In genomic region chr21:26170471-26171309, GRCh38 we compare ENCODE assay signal across 8 cellular contexts. TPM values are rescaled to one million over a fixed set of nuclear protein-coding genes. Genes with fewer than 3 reads are reported as not detected.
DNase-seq lines count a peak whose midpoint lies in the region; ATAC-seq lines count a peak whose summit lies in the region.

Gene APP, minus strand, starts transcription at chr21:26170770. Its CDS starts 150 bp downstream, at chr21:26170620.

- H3K4me1 Mint-ChIP-seq in memory B cell = peaks cover 9% of the 10 kb centered on the region

- peak within 1 kb of the TSS; percentile 70 for H3K27ac Mint-ChIP-seq in memory B cell

- POLR2A ChIA-PET in activated CD8-positive, alpha-beta memory T cell treated with anti-CD3 and anti-CD28 coated beads for 36 hours (lab: Charles Lee) = no interaction called here

- H3K36me3 ChIP-seq in effector memory CD4-positive, alpha-beta T cell (ENCODE audit: control insufficient read depth, insufficient read depth, low read length) = no peaks in the 10 kb centered on the region

- H3K27ac ChIP-seq in effector memory CD4-positive, alpha-beta T cell (ENCODE audit: insufficient read depth, low read length, poor library complexity, severe bottlenecking) = peak within 1 kb of the TSS; percentile 40

- ATAC-seq in GM19035 (IDR thresholded peaks at IDR 0.05; ENCODE audit: unreplicated experiment) (peak; percentile 83), HG03342 (IDR thresholded peaks at IDR 0.05; ENCODE audit: unreplicated experiment) (peak; percentile 76), memory B cell (ENCODE audit: low read depth) (peak; percentile 79)

- peak within 1 kb of the TSS; percentile 94 for H3K4me3 Mint-ChIP-seq in memory B cell

- H3K9me3 Mint-ChIP-seq in memory B cell = no peaks in the 10 kb centered on the region

- H3K9me3 ChIP-seq in effector memory CD4-positive, alpha-beta T cell (ENCODE audit: control insufficient read depth, low read length) = no peaks in the 10 kb centered on the region

- no peaks in the 10 kb centered on the region for H3K27me3 ChIP-seq in effector memory CD4-positive, alpha-beta T cell (replicated peaks; ENCODE audit: control insufficient read depth, insufficient read depth, low read length, poor library complexity, severe bottlenecking)

- no peaks in the 10 kb centered on the region for H3K36me3 Mint-ChIP-seq in memory B cell

- no peaks in the 10 kb centered on the region for H3K4me1 ChIP-seq in effector memory CD4-positive, alpha-beta T cell (ENCODE audit: control insufficient read depth, insufficient read depth, low read length, poor library complexity, severe bottlenecking)

- H3K27me3 Mint-ChIP-seq in memory B cell = peaks cover 8% of the 10 kb centered on the region

- CTCF ChIA-PET in activated CD8-positive, alpha-beta memory T cell treated with anti-CD3 and anti-CD28 coated beads for 36 hours (lab: Charles Lee) = interaction anchor here (0.6 to 0.9 kb wide), 2 partner anchors 11 to 572 kb away, joined by 3 read pairs; no protein-coding TSS in a partner anchor

- DNase-seq in AML-193 (lab: John Stamatoyannopoulos, UW) (peak; percentile 30 to 50), NCI-H510A treated with DMSO at 0.1 percent for 48 hours (lab: John Stamatoyannopoulos, UW) (peak; percentile 56), memory B cell (ENCODE audit: low spot score in 2 of 2) (peak; percentile 95 to 99)
- DNase-seq in effector memory CD4-positive, alpha-beta T cell = peak; percentile 61 to 73 (median 68)
- peak; percentile 72 for DNase-seq in stimulated activated CD8-positive, alpha-beta memory T cell treated with anti-CD3 and anti-CD28 coated beads, Interleukin-12 subunit alpha, Interleukin-12 subunit beta, amount 100 ng/mL, for 1 hour (ENCODE audit: low read depth)

- H3K4me3 ChIP-seq in effector memory CD4-positive, alpha-beta T cell (ENCODE audit: insufficient read depth, low read depth, low read length, poor library complexity, severe bottlenecking) = peak within 1 kb of the TSS; percentile 91

RNA-seq across cellular contexts. Expression of gene APP, which starts in this region (rescaled TPM):
- total RNA-seq in activated CD8-positive, alpha-beta memory T cell treated with anti-CD3 and anti-CD28 coated beads for 36 hours = 10 to 100 TPM; 22.8 to 24.5 TPM

Comparison
In these comparisons a context has a peak if more than half of its experiments do, and no peak if none do; other contexts are left out.
1. Peak in every context shown above with its lines: DNase-seq, ATAC-seq, H3K4me3 ChIP-seq and H3K27ac ChIP-seq.
2. DNase-seq: peak in every context shown above with its lines; median percentile 97 in memory B cell; 72 in stimulated activated CD8-positive, alpha-beta memory T cell treated with anti-CD3 and anti-CD28 coated beads, Interleukin-12 subunit alpha, Interleukin-12 subunit beta, amount 100 ng/mL, for 1 hour; 68 in effector memory CD4-positive, alpha-beta T cell; 56 in NCI-H510A treated with DMSO at 0.1 percent for 48 hours; 40 in AML-193.